Comparison of ENCODE assay signal across 8 cellular contexts in the genomic region with DNA sequence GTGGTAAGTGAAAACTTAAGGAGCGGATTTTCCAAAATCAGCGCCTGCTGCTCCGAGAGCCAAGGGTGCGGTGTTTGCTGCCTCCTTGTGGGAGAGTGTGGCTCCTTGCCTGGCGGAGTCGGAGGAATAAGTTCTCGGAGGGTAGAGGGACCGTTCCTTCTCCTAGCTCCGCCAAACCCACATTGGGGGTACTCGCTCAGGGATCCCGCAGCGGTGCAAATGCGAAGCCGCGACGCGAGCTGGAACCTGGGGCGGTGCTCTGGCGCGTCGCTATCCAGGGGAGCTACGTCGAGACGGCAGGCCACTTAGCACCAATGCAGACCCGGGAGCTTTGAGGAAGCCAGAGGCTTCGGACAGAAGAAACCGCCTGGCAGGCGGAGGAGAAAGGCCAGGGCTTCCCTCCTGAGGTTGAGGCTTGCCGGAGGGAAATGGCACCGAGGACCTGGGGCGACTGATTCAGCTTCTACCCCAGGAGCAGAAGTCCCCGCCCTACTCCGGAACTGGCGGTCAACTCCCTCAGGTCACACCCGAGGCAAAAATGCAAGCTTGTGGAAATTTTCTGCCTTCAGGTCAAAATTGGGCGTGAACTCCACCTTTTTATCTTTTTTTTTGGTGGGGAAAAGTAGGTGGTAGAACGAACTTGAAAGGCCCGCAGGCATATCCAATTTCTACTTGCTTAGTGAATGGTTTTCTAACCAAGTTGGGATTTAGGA. TPM values are rescaled to one million over a fixed set of nuclear protein-coding genes. Genes with fewer than 3 reads are reported as not detected.
DNase-seq lines count a peak whose midpoint lies in the region; ATAC-seq and TF ChIP-seq lines count a peak whose summit lies in the region.

No MANE protein-coding gene starts in this region.

- TF ChIP-seq CTCF in dorsolateral prefrontal cortex (IDR thresholded peaks at IDR 0.05 in 54 of 56, conservative IDR thresholded peaks at IDR 0.05 in 2 of 56; ENCODE audit: low read depth in 1 of 56, partially characterized antibody in 56 of 56) (peak in 54 of 56 donors; percentile 10 to 63 (median 47)), lower lobe of right lung (IDR thresholded peaks at IDR 0.05) (peak; percentile 61)

- H3K4me3 ChIP-seq in dorsolateral prefrontal cortex, result peak overlapping the region; percentile 29 to 74 (median 55)
- H3K4me3 ChIP-seq in lower lobe of right lung, result peak overlapping the region; percentile 62

- ATAC-seq in HG02678 (IDR thresholded peaks at IDR 0.05; ENCODE audit: unreplicated experiment) (peak; percentile 79), lower lobe of right lung (peak; percentile 88 to 91)

- peak overlapping the region in 3 of 59 donors; percentile 7 to 51 (median 28) for H3K27ac ChIP-seq in dorsolateral prefrontal cortex
- peak overlapping the region; percentile 75 for H3K27ac ChIP-seq in lower lobe of right lung

- H3K36me3 ChIP-seq in lower lobe of right lung, result no peaks in the 10 kb centered on the region

- no peaks in the 10 kb centered on the region for H3K27me3 ChIP-seq in dorsolateral prefrontal cortex
- no peaks in the 10 kb centered on the region for H3K27me3 ChIP-seq in lower lobe of right lung (ENCODE audit: low read depth)

- peaks cover 5% of the 10 kb centered on the region for H3K4me1 ChIP-seq in lower lobe of right lung

- DNase-seq in activated gamma-delta T cell treated with Interleukin-2 at 50 U/mL for 16 hours, result peak; percentile 48
- no peak for DNase-seq in activated gamma-delta T cell (lab: John Stamatoyannopoulos, UW)
- DNase-seq in NCI-H2081 (lab: John Stamatoyannopoulos, UW), result peak; percentile 54 to 69
- peak; percentile 64 for DNase-seq in activated CD4-positive, alpha-beta T cell treated with anti-CD3 and anti-CD28 coated beads for 48 hours
- DNase-seq in dorsolateral prefrontal cortex, result peak in 5 of 10 donors; percentile 12 to 67 (median 48)
- DNase-seq in lower lobe of right lung, result peak; percentile 70
- peak in 2 of 3 experiments; percentile 18 to 35 for DNase-seq in stimulated activated CD4-positive, alpha-beta T cell treated with anti-CD3 and anti-CD28 coated beads, TNF-alpha, amount 100 ng/mL, for 4 hours (ENCODE audit: low read depth in 3 of 3)

- no peaks in the 10 kb centered on the region for H3K9me3 ChIP-seq in lower lobe of right lung

- intact Hi-C loops in dorsolateral prefrontal cortex (cut with DNase I) (no loop called here), lower lobe of right lung (cut with DNase I) (no loop called here)

RNA-seq across cellular contexts. Expression of a gene that starts 5.7 kb away (rescaled TPM):
- total RNA-seq in dorsolateral prefrontal cortex, result 1 to 10 TPM in 11 of 120 experiments, under 1 TPM in 47, not detected in 62; 0.13 to 2.4 (median 0.59) TPM
- 1.9 TPM for total RNA-seq in lower lobe of right lung

RNA-seq across cellular contexts. Expression of a gene that starts 19.3 kb away (rescaled TPM):
- 1 to 10 TPM in 2 of 120 experiments, under 1 TPM in 4, not detected in 114; 0.38 to 1.7 (median 0.79) TPM for total RNA-seq in dorsolateral prefrontal cortex
- total RNA-seq in lower lobe of right lung, result not detected

RNA-seq across cellular contexts. Expression of a gene that starts 26.5 kb away (rescaled TPM):
- total RNA-seq in dorsolateral prefrontal cortex (1 to 10 TPM in 2 of 120 experiments, under 1 TPM in 21, not detected in 97; 0.45 to 1.3 (median 0.63) TPM), lower lobe of right lung (not detected)

RNA-seq across cellular contexts. Expression of a gene that starts 34.9 kb away (rescaled TPM):
- total RNA-seq in dorsolateral prefrontal cortex, result not detected
- not detected for total RNA-seq in lower lobe of right lung
